Comparison of ENCODE assay signal across 14 cellular contexts in genomic region chr3:171453175-171453868, GRCh38. TPM values are rescaled to one million over a fixed set of nuclear protein-coding genes. Genes with fewer than 3 reads are reported as not detected.
A peak's percentile ranks its signal among the peaks of the same experiment; 100 is the strongest.
DNase-seq lines count a peak whose midpoint lies in the region; ATAC-seq and TF ChIP-seq lines count a peak whose summit lies in the region.
"Had no signal": no experiment of that assay in that cellular context is flagged by ENCODE, and none has a peak within 500 bp of the region (broad histone marks: within the 10 kb centered on the region; RNA-seq: fewer than 3 reads in every experiment).

No MANE protein-coding gene starts in this region.

- WGBS in hepatocyte (ENCODE audit: low lambda C conversion rate, missing lambda C conversion rate), result 47% methylated on average over 12 of the region's 12 CpGs

- no peak overlapping the region for H3K27ac Mint-ChIP-seq in effector memory CD8-positive, alpha-beta T cell
- H3K27ac Mint-ChIP-seq: CD8-positive, alpha-beta memory T cell; T-helper 1 cell treated with Interleukin-12 subunit alpha and Interleukin-12 subunit beta and Interleukin-4 antibody, amounts not matched to agents 30 μg/mL and 1 μg/mL, for 36 hours had no signal

- POLR2A ChIA-PET in RWPE1 (lab: Yijun Ruan, JAX; ENCODE audit: low non-redundant PET), result no interaction called here

- TF ChIP-seq CTCF in 22Rv1 (IDR thresholded peaks at IDR 0.05) (peak; percentile 46), GM12864 (IDR thresholded peaks at IDR 0.05; ENCODE audit: low read depth, low read length, missing control alignments) (peak; percentile 23), hepatocyte (IDR thresholded peaks at IDR 0.05; ENCODE audit: poor library complexity) (peak; percentile 27), RWPE1 (conservative IDR thresholded peaks at IDR 0.05; ENCODE audit: low read depth) (no peak)

- peaks cover 11% of the 10 kb centered on the region for H3K4me1 ChIP-seq in hepatocyte (ENCODE audit: insufficient read depth)

- no peak overlapping the region for H2AFZ ChIP-seq in hepatocyte

- H3K36me3 Mint-ChIP-seq in effector memory CD8-positive, alpha-beta T cell (ENCODE audit: insufficient read depth), result peaks cover 7% of the 10 kb centered on the region

- no peaks in the 10 kb centered on the region for H3K9me3 ChIP-seq in hepatocyte (ENCODE audit: low read depth)
- H3K9me3 ChIP-seq: right atrium auricular region had no signal

- no peak overlapping the region for H3K4me3 ChIP-seq in GM12864 (ENCODE audit: low read depth, low read length)
- H3K4me3 ChIP-seq in hepatocyte, result no peak overlapping the region
- H3K4me3 ChIP-seq: coronary artery, right atrium auricular region had no signal

- H3K27me3 ChIP-seq in hepatocyte, result no peaks in the 10 kb centered on the region
- H3K27me3 ChIP-seq: right atrium auricular region had no signal

- no peaks in the 10 kb centered on the region for H3K27me3 Mint-ChIP-seq in effector memory CD8-positive, alpha-beta T cell
- H3K27me3 Mint-ChIP-seq: CD8-positive, alpha-beta memory T cell had no signal

- CTCF ChIA-PET in RWPE1 (lab: Yijun Ruan, JAX), result interaction anchor here (0.6 kb wide), 1 partner anchor 423 kb away, joined by 5 read pairs; no protein-coding TSS in a partner anchor

- ATAC-seq in effector memory CD8-positive, alpha-beta T cell (replicated peaks), result no peak

- no peak overlapping the region for H3K27ac ChIP-seq in 22Rv1
- H3K27ac ChIP-seq in hepatocyte, result no peak overlapping the region
- no peak overlapping the region for H3K27ac ChIP-seq in RWPE1
- H3K27ac ChIP-seq: coronary artery, right atrium auricular region had no signal

- H3K4me1 Mint-ChIP-seq in effector memory CD8-positive, alpha-beta T cell (ENCODE audit: low read depth in 2 of 2), result peaks cover 33 to 39% of the 10 kb centered on the region in 2 donors

- H3K79me2 ChIP-seq in hepatocyte, result peaks cover 73% of the 10 kb centered on the region

- H3K9me2 ChIP-seq in hepatocyte (replicated peaks; ENCODE audit: insufficient read depth), result no peaks in the 10 kb centered on the region

- no peaks in the 10 kb centered on the region for H4K20me1 ChIP-seq in hepatocyte (ENCODE audit: insufficient read depth, poor library complexity, severe bottlenecking)

- no peak for DNase-seq in GM12864 (ENCODE audit: low read depth)
- DNase-seq in SK-N-DZ (ENCODE audit: low spot score), result peak; percentile 46
- peak; percentile 12 for DNase-seq in hepatocyte (ENCODE audit: low spot score)
- DNase-seq in effector memory CD8-positive, alpha-beta T cell, result no peak
- DNase-seq in RWPE1 (ENCODE audit: low spot score), result no peak
- no peak for DNase-seq in amniotic stem cell (lab: John Stamatoyannopoulos, UW)
- no peak for DNase-seq in SW 1271 (lab: John Stamatoyannopoulos, UW)
- DNase-seq: activated T-cell treated with anti-CD3 and anti-CD28 coated beads, Interleukin-2, amount 50 U/mL, for 1 hour; CD8-positive, alpha-beta memory T cell; NCI-H2227 treated with DMSO at 0.1 percent for 48 hours had no signal

- H3K4me2 ChIP-seq in hepatocyte, result no peak overlapping the region

- H3K36me3 ChIP-seq in hepatocyte (replicated peaks; ENCODE audit: insufficient read depth, low read depth), result no peaks in the 10 kb centered on the region
- H3K36me3 ChIP-seq: right atrium auricular region had no signal

- H3K9me3 Mint-ChIP-seq in effector memory CD8-positive, alpha-beta T cell, result no peaks in the 10 kb centered on the region
- H3K9me3 Mint-ChIP-seq: CD8-positive, alpha-beta memory T cell; T-helper 1 cell treated with Interleukin-12 subunit alpha and Interleukin-12 subunit beta and Interleukin-4 antibody, amounts not matched to agents 30 μg/mL and 1 μg/mL, for 36 hours had no signal

- no peak overlapping the region for H3K4me3 Mint-ChIP-seq in effector memory CD8-positive, alpha-beta T cell
- H3K4me3 Mint-ChIP-seq: CD8-positive, alpha-beta memory T cell; T-helper 1 cell treated with Interleukin-12 subunit alpha and Interleukin-12 subunit beta and Interleukin-4 antibody, amounts not matched to agents 30 μg/mL and 1 μg/mL, for 36 hours had no signal

RNA-seq across cellular contexts. Expression of gene TNIK, which starts 6.9 kb away (rescaled TPM):
- polyA plus RNA-seq in SK-N-DZ (2014; cell fraction: cytosol; rRNA removed), result 6.5 and 6.7 TPM in 2 replicates
- polyA plus RNA-seq in SK-N-DZ (2014; cell fraction: nucleus; rRNA removed), result 5.9 and 6.8 TPM in 2 replicates
- 13.8 and 15.0 TPM in 2 replicates for total RNA-seq in hepatocyte
- polyA plus RNA-seq in hepatocyte, result 7.4 and 12.1 TPM in 2 replicates

Comparison
In these comparisons a context has a peak if more than half of its experiments do, and no peak if none do; other contexts are left out.
1. DNase-seq: peak in SK-N-DZ (single experiment) and hepatocyte (single experiment); none in GM12864 (single experiment), effector memory CD8-positive, alpha-beta T cell (0 of 3), RWPE1 (single experiment), amniotic stem cell (single experiment) and SW 1271 (0 of 2).